In genomic region chr17:60311186-60311585, GRCh38 we compare ENCODE assay signal across 20 cellular contexts.
"Had no signal": no experiment of that assay in that cellular context is flagged by ENCODE, and none has a peak within 500 bp of the region (broad histone marks: within the 10 kb centered on the region; RNA-seq: fewer than 3 reads in every experiment).

No MANE protein-coding gene starts in this region.

- H3K4me1 ChIP-seq: parathyroid adenoma, right atrium auricular region had no signal

- DNase-seq: activated B cell treated with CpG ODN at 0.5 μM for 24 hours; activated CD4-positive, alpha-beta T cell treated with anti-CD3 and anti-CD28 coated beads for 36 hours; activated CD8-positive, alpha-beta memory T cell treated with anti-CD3 and anti-CD28 coated beads, Interleukin-2, amount 10 ng/mL, durations not matched to agents 7 days and 5 days; activated CD8-positive, alpha-beta T cell treated with anti-CD3 and anti-CD28 coated beads, Interleukin-2, amount 10 ng/mL, durations not matched to agents 7 days and 5 days; activated naive CD4-positive, alpha-beta T cell; activated T-cell treated with anti-CD3 and anti-CD28 coated beads, Interleukin-2, amount 50 U/mL, for 48 hours; dorsolateral prefrontal cortex; effector memory CD4-positive, alpha-beta T cell; heart left ventricle; midbrain; naive thymus-derived CD4-positive, alpha-beta T cell; psoas muscle; spleen; stimulated activated naive CD4-positive, alpha-beta T cell treated with Interleukin-2 at 50 U/mL for 16 hours had no signal

- H3K27ac ChIP-seq: ascending aorta, coronary artery, heart left ventricle, parathyroid adenoma, psoas muscle, right atrium auricular region, spleen, tibial nerve had no signal

- H3K9me3 ChIP-seq: ascending aorta, heart left ventricle, psoas muscle, right atrium auricular region, spleen, tibial nerve had no signal

- H3K36me3 ChIP-seq: ascending aorta, right atrium auricular region had no signal

- H3K9ac ChIP-seq: parathyroid adenoma had no signal

- H3K27me3 ChIP-seq: ascending aorta, dorsolateral prefrontal cortex, heart left ventricle, right atrium auricular region, spleen, tibial nerve had no signal

- ATAC-seq: activated CD4-positive, alpha-beta T cell treated with anti-CD3 and anti-CD28 coated beads for 36 hours; activated CD8-positive, alpha-beta memory T cell treated with anti-CD3 and anti-CD28 coated beads, Interleukin-2, amount 10 ng/mL, durations not matched to agents 7 days and 5 days; activated CD8-positive, alpha-beta T cell treated with anti-CD3 and anti-CD28 coated beads, Interleukin-2, amount 10 ng/mL, durations not matched to agents 7 days and 5 days; activated naive CD4-positive, alpha-beta T cell treated with anti-CD3 and anti-CD28 coated beads, Interleukin-2, amount 50 U/mL, for 72 hours; heart left ventricle; naive thymus-derived CD4-positive, alpha-beta T cell had no signal

- H2AFZ ChIP-seq: parathyroid adenoma had no signal

- H3K4me3 ChIP-seq: ascending aorta, coronary artery, dorsolateral prefrontal cortex, heart left ventricle, psoas muscle, right atrium auricular region, spleen, tibial nerve had no signal
